ENCODE assay signal across 1 cellular context in genomic region chr2:11465485-11466306, GRCh38.
TF ChIP-seq lines count a peak whose summit lies in the region.

A gene with protein sequence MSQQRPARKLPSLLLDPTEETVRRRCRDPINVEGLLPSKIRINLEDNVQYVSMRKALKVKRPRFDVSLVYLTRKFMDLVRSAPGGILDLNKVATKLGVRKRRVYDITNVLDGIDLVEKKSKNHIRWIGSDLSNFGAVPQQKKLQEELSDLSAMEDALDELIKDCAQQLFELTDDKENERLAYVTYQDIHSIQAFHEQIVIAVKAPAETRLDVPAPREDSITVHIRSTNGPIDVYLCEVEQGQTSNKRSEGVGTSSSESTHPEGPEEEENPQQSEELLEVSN (minus strand): TSS chr2:11466161. CDS start chr2:11465879, 282 bp downstream.

TF ChIP-seq in HEK293, 187 proteins besides CTCF, POLR2A, EP300 and RAD21 (continued from another document):
- peak; percentile 55; the same call in 1 of the 2 replicates for TF ChIP-seq ZBTB6 (tag by site-specific recombination; IDR thresholded peaks at IDR 0.05)
- peak; percentile 57 for TF ChIP-seq YY1 (tag by site-specific recombination; IDR thresholded peaks at IDR 0.05)
- TF ChIP-seq ZNF548 (tag by site-specific recombination; IDR thresholded peaks at IDR 0.05): no peak
- no peak for TF ChIP-seq BCL11B (tag by site-specific recombination; IDR thresholded peaks at IDR 0.05; ENCODE audit: low read depth)
- peak; percentile 88 for TF ChIP-seq ZNF692 (tag by site-specific recombination; IDR thresholded peaks at IDR 0.05)
- TF ChIP-seq ZNF785 (tag by site-specific recombination; IDR thresholded peaks at IDR 0.05): no peak
- no peak for TF ChIP-seq ZNF416 (tag by site-specific recombination; IDR thresholded peaks at IDR 0.05)
- no peak for TF ChIP-seq PRDM6 (tag by site-specific recombination; IDR thresholded peaks at IDR 0.05)
- TF ChIP-seq ZNF501 (tag by site-specific recombination; IDR thresholded peaks at IDR 0.05): 0 out of 2 replicates have a peak, but pooled peaks have one; percentile 47
- TF ChIP-seq ZNF660 (tag by site-specific recombination; IDR thresholded peaks at IDR 0.05): peak; percentile 90
- no peak for TF ChIP-seq ZNF792 (tag by site-specific recombination; IDR thresholded peaks at IDR 0.05)
- TF ChIP-seq ZNF664 (tag by site-specific recombination; IDR thresholded peaks at IDR 0.05): no peak
